ENCODE assay signal across 30 cellular contexts in genomic region chr3:164004205-164004604, GRCh38.
DNase-seq lines count a peak whose midpoint lies in the region; ATAC-seq, FAIRE-seq and TF ChIP-seq lines count a peak whose summit lies in the region.
"Had no signal": no experiment of that assay in that cellular context is flagged by ENCODE, and none has a peak within 500 bp of the region (broad histone marks: within the 10 kb centered on the region; RNA-seq: fewer than 3 reads in every experiment).

No MANE protein-coding gene starts in this region.

- no peak for TF ChIP-seq POLR2A in H54 (IDR thresholded peaks at IDR 0.05; ENCODE audit: low read depth, low read length)

- DNase-seq in Daoy (ENCODE audit: low read depth) = peak; percentile 38
- DNase-seq in NT2/D1 (ENCODE audit: low read depth, low spot score) = peak; percentile 38
- peak; percentile 54 for DNase-seq in iPS DF 19.7 (ENCODE audit: low read depth, low spot score)
- DNase-seq in smooth muscle cell (lab: John Stamatoyannopoulos, UW; ENCODE audit: unreplicated experiment) = no peak
- no peak for DNase-seq in NCI-H2171 (lab: John Stamatoyannopoulos, UW)
- no peak for DNase-seq in H54 (ENCODE audit: insufficient read length, low spot score)
- no peak for DNase-seq in nucleus accumbens (lab: John Stamatoyannopoulos, UW)
- DNase-seq: ACHN; activated CD4-positive, alpha-beta T cell treated with anti-CD3 and anti-CD28 coated beads for 48 hours; amniotic stem cell; brain microvascular endothelial cell; DMS153; Karpas-422; NCI-H1436 treated with DMSO at 0.1 percent for 48 hours; NCI-H2081 treated with DMSO at 0.1 percent for 48 hours; NCI-H226; NCI-H69; Peyer's patch; SIG-M5; stomach; SW 1271; T1000; thyroid gland; WERI-Rb-1 had no signal

- no peak overlapping the region for H3K4me2 ChIP-seq in smooth muscle cell

- 51% methylated on average over 22 of the region's 22 CpGs for WGBS in smooth muscle cell (ENCODE audit: low lambda C conversion rate)

- H3K4me3 ChIP-seq in NT2/D1 (ENCODE audit: insufficient read length, low read depth) = no peak overlapping the region
- H3K4me3 ChIP-seq in smooth muscle cell = no peak overlapping the region
- H3K4me3 ChIP-seq: left lung, Peyer's patch, stomach, thyroid gland had no signal

- H4K20me1 ChIP-seq in smooth muscle cell (ENCODE audit: low read depth) = no peaks in the 10 kb centered on the region

- H2AFZ ChIP-seq in smooth muscle cell (ENCODE audit: low read depth) = peak overlapping the region; percentile 43
- H2AFZ ChIP-seq: parathyroid adenoma had no signal

- FAIRE-seq in H54 (lab: Jason Lieb, UNC) = no peak
- FAIRE-seq: frontal cortex, HepG2, islet of Langerhans had no signal

- peak; percentile 9 for TF ChIP-seq CTCF in smooth muscle cell (IDR thresholded peaks at IDR 0.05; ENCODE audit: borderline replicate concordance, insufficient read depth, poor library complexity, severe bottlenecking)

- no peaks in the 10 kb centered on the region; the same call in 1 of the 2 replicates for H3K9me3 ChIP-seq in NT2/D1 (ENCODE audit: insufficient read depth, low read length)
- H3K9me3 ChIP-seq in smooth muscle cell (replicated peaks; ENCODE audit: low read depth) = no peaks in the 10 kb centered on the region
- H3K9me3 ChIP-seq: Peyer's patch, thyroid gland had no signal

- H3K27me3 ChIP-seq in NT2/D1 (ENCODE audit: insufficient read depth, insufficient read length) = no peaks in the 10 kb centered on the region
- H3K27me3 ChIP-seq in smooth muscle cell (ENCODE audit: low read depth) = no peaks in the 10 kb centered on the region
- H3K27me3 ChIP-seq: brain microvascular endothelial cell, left lung, Peyer's patch, stomach, thyroid gland had no signal

- H3F3A ChIP-seq in smooth muscle cell (ENCODE audit: low read depth) = no peaks in the 10 kb centered on the region

- no peak overlapping the region for H3K27ac ChIP-seq in smooth muscle cell (ENCODE audit: low read depth)
- H3K27ac ChIP-seq: brain microvascular endothelial cell, left lung, parathyroid adenoma, Peyer's patch, stomach, thyroid gland, WERI-Rb-1 had no signal

- no peak for ATAC-seq in GM18517 (IDR thresholded peaks at IDR 0.05; ENCODE audit: unreplicated experiment)
- ATAC-seq: HepG2, left lung had no signal

- H3K79me2 ChIP-seq in smooth muscle cell (ENCODE audit: low read depth) = no peaks in the 10 kb centered on the region
- H3K79me2 ChIP-seq: parathyroid adenoma had no signal

- no peaks in the 10 kb centered on the region for H3K4me1 ChIP-seq in NT2/D1 (ENCODE audit: insufficient read depth, insufficient read length)
- no peaks in the 10 kb centered on the region for H3K4me1 ChIP-seq in smooth muscle cell (ENCODE audit: low read depth)
- H3K4me1 ChIP-seq: left lung, parathyroid adenoma, Peyer's patch, stomach, thyroid gland had no signal

- H3K9ac ChIP-seq in NT2/D1 (ENCODE audit: insufficient read length, low read depth) = no peak overlapping the region
- H3K9ac ChIP-seq in smooth muscle cell (ENCODE audit: low read depth) = no peak overlapping the region
- H3K9ac ChIP-seq: parathyroid adenoma had no signal

- no peaks in the 10 kb centered on the region for H3K36me3 ChIP-seq in NT2/D1 (ENCODE audit: insufficient read depth, insufficient read length, low read length)
- H3K36me3 ChIP-seq in smooth muscle cell (ENCODE audit: low read depth) = no peaks in the 10 kb centered on the region
- H3K36me3 ChIP-seq: brain microvascular endothelial cell, left lung, Peyer's patch, stomach, thyroid gland, WERI-Rb-1 had no signal

Comparison
In these comparisons a context has a peak if more than half of its experiments do, and no peak if none do; other contexts are left out.
1. DNase-seq: peak in Daoy (single experiment), NT2/D1 (single experiment) and iPS DF 19.7 (single experiment); none in smooth muscle cell (single experiment), NCI-H2171 (single experiment), H54 (single experiment) and nucleus accumbens (0 of 56).